In the genomic region with DNA sequence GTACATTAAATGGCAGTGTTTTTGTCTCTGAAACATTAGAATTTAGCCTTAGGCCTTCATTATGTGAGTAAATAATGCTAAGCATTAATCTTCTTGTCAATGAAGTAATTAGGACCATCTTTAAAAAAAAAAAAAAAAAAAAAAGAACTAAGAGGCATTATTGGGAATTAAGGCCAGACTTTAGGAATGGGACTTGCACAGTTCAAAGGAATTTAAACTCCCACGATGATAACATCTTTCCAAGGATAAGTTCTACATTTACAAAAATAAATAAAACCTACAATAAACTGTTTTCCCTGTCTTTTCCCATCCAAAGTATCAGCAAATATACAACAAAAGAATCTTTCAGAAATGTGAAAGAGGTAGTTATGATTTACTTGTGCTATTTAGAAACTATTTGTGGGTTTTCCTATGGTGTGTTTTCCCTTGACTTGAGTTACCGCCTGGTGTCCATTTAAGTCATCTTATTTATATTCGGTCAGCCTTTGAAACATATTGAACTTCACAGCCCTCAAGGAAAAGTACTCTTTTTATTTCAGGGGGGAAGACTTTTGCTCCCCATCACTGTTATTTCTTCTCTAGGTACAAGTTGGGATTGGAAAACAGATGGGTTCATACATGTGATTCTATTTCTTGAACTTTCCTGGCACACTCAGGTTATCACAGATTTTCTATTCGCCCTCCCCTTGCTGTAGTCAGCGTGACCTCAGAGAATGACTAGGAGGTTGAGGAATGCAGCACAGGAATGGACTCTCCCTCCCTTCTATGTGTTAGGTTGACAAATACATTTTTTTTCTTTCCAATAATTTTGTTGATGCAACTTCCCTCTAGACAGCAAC, we compare ENCODE assay signal across 13 cellular contexts. TPM values are rescaled to one million over a fixed set of nuclear protein-coding genes. Genes with fewer than 3 reads are reported as not detected.
DNase-seq lines count a peak whose midpoint lies in the region; ATAC-seq and TF ChIP-seq lines count a peak whose summit lies in the region.
"Had no signal": no experiment of that assay in that cellular context is flagged by ENCODE, and none has a peak within 500 bp of the region (broad histone marks: within the 10 kb centered on the region; RNA-seq: fewer than 3 reads in every experiment).

No MANE protein-coding gene starts in this region.

- ATAC-seq in GM21723 (IDR thresholded peaks at IDR 0.05; ENCODE audit: unreplicated experiment) (no peak), GM21825 (IDR thresholded peaks at IDR 0.05; ENCODE audit: unreplicated experiment) (no peak)

- H3K36me3 ChIP-seq in breast epithelium: no peaks in the 10 kb centered on the region
- H3K36me3 ChIP-seq: HAP-1 had no signal

- no peak for TF ChIP-seq CTCF in breast epithelium (IDR thresholded peaks at IDR 0.05)

- no peak for TF ChIP-seq POLR2A in breast epithelium (IDR thresholded peaks at IDR 0.05)

- in situ Hi-C loops in ACHN (cut with HindIII; ENCODE audit: low pct_ligation_motif_present, low pct_unique_long_range_greater_than_20kb, low sequenced_read_pairs): no loop called here
- in situ Hi-C loops in G401 (cut with HindIII; ENCODE audit: low sequenced_read_pairs): no loop called here

- peak overlapping the region; percentile 2 to 41 for H3K27ac ChIP-seq in breast epithelium

- no peaks in the 10 kb centered on the region for H3K9me3 ChIP-seq in breast epithelium
- H3K9me3 ChIP-seq: HAP-1 had no signal

- peaks cover 0 to 4% of the 10 kb centered on the region in 2 donors for H3K4me1 ChIP-seq in breast epithelium

- H3K27me3 ChIP-seq in breast epithelium: no peaks in the 10 kb centered on the region

- intact Hi-C loops in breast epithelium (cut with DNase I; ENCODE audit: low total_unique reads): no loop called here

- peak; percentile 71 for DNase-seq in ACHN
- DNase-seq in HT1080 (ENCODE audit: low read depth): peak; percentile 78
- DNase-seq in breast epithelium (ENCODE audit: low spot score in 2 of 2): no peak
- peak; percentile 87 for DNase-seq in kidney tubule cell (ENCODE audit: low spot score)
- DNase-seq in G401 (ENCODE audit: low spot score): no peak
- no peak for DNase-seq in stimulated activated CD8-positive, alpha-beta memory T cell treated with anti-CD3 and anti-CD28 coated beads, Interleukin-4, amount 100 ng/mL, for 48 hours
- DNase-seq: CD4-positive, CD25-positive, alpha-beta regulatory T cell; effector CD4-positive, alpha-beta T cell; NCI-H2227 treated with DMSO at 0.1 percent for 48 hours had no signal

- no peak overlapping the region for H3K4me3 ChIP-seq in breast epithelium
- H3K4me3 ChIP-seq: HAP-1 had no signal

RNA-seq across cellular contexts. Expression of a gene that starts 13.6 kb away (rescaled TPM):
- total RNA-seq in HT1080 (2014; rRNA removed; shearing (Covaris generic)): not detected in 2 replicates
- polyA plus RNA-seq in HT1080 (2015; cell fraction: cytosol; rRNA removed): not detected in 2 replicates
- not detected in 2 replicates for polyA plus RNA-seq in HT1080 (2015; cell fraction: nucleus; rRNA removed)
- total RNA-seq in breast epithelium: 1 to 10 TPM in 1 of 3 donors, under 1 TPM in 1, not detected in 1; 0.98 to 2.5 TPM
- not detected in 2 replicates for total RNA-seq in G401 (2014; rRNA removed; shearing (Covaris generic))
- total RNA-seq: CD4-positive, CD25-positive, alpha-beta regulatory T cell; T-helper 2 cell treated with Interferon-gamma antibody and Interleukin-4, amounts not matched to agents 100 ng/mL and 5 ng/mL, for 36 hours had no signal
- polyA plus RNA-seq: CD4-positive, CD25-positive, alpha-beta regulatory T cell had no signal

Comparison
In these comparisons a context has a peak if more than half of its experiments do, and no peak if none do; other contexts are left out.
1. DNase-seq: peak in ACHN (single experiment), HT1080 (single experiment) and kidney tubule cell (single experiment); none in breast epithelium (0 of 2), G401 (single experiment) and stimulated activated CD8-positive, alpha-beta memory T cell treated with anti-CD3 and anti-CD28 coated beads, Interleukin-4, amount 100 ng/mL, for 48 hours (single experiment).